In the genomic region with DNA sequence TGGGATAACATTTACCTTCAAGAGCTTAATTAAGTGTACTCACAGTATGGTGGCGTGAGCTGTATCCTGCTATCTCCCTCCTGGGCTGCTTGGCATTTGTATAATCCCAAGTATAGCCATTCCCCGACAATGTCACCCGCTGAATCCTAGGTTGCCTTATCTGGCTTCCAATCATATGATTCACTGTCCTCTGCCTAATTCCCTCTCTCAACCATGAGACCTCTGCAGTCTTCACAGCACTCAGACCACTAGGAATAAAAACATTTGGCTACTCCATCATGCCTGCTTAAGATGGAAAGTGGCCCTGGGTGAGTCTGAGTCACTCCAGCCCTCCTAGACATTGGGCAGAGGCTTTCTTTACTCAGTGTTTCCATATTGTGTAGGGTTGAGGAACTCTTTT, we compare ENCODE assay signal across 22 cellular contexts. TPM values are rescaled to one million over a fixed set of nuclear protein-coding genes. Genes with fewer than 3 reads are reported as not detected.
DNase-seq lines count a peak whose midpoint lies in the region; TF ChIP-seq lines count a peak whose summit lies in the region.
"Had no signal": no experiment of that assay in that cellular context is flagged by ENCODE, and none has a peak within 500 bp of the region (broad histone marks: within the 10 kb centered on the region; RNA-seq: fewer than 3 reads in every experiment).

No MANE protein-coding gene starts in this region.

- intact Hi-C loops in mammary epithelial cell (cut with micrococcal nuclease), result no loop called here

- TF ChIP-seq CTCF in astrocyte of the cerebellum (IDR thresholded peaks at IDR 0.05; ENCODE audit: low read depth, low read length, missing control alignments) (no peak), mammary epithelial cell (conservative IDR thresholded peaks at IDR 0.05 in 1 of 2, IDR thresholded peaks at IDR 0.05 in 1 of 2; ENCODE audit: extremely low read depth in 1 of 2, insufficient read depth in 1 of 2, low read depth in 1 of 2, low read length in 2 of 2) (no peak)

- no peaks in the 10 kb centered on the region for H3K27me3 ChIP-seq in mammary epithelial cell (ENCODE audit: insufficient read depth, low read length)
- H3K27me3 ChIP-seq: MG63, transverse colon had no signal

- no peak overlapping the region for H2AFZ ChIP-seq in mammary epithelial cell (ENCODE audit: low read depth, low read length)

- no peaks in the 10 kb centered on the region for H4K20me1 ChIP-seq in mammary epithelial cell (ENCODE audit: insufficient read depth, low read length)

- H3K79me2 ChIP-seq in mammary epithelial cell (ENCODE audit: insufficient read depth, low read length), result no peaks in the 10 kb centered on the region

- no peaks in the 10 kb centered on the region for H3K36me3 ChIP-seq in mammary epithelial cell (ENCODE audit: insufficient read depth, low read length)
- H3K36me3 ChIP-seq: HAP-1, MG63, transverse colon had no signal

- H3K27ac ChIP-seq in mammary epithelial cell (ENCODE audit: insufficient read depth, low read depth, low read length), result no peak overlapping the region
- H3K27ac ChIP-seq: psoas muscle, transverse colon had no signal

- no peak overlapping the region for H3K4me2 ChIP-seq in mammary epithelial cell (ENCODE audit: insufficient read depth, low read depth, low read length)

- 85% methylated on average over 3 of the region's 3 CpGs for WGBS in mammary epithelial cell (ENCODE audit: low coverage, missing lambda C conversion rate)

- in situ Hi-C loops in astrocyte of the cerebellum (cut with HindIII; ENCODE audit: low sequenced_read_pairs) (no loop called here), mammary epithelial cell (cut with MboI; ENCODE audit: low sequenced_read_pairs in 2 of 2) (no loop called here)

- H3K9me3 ChIP-seq in mammary epithelial cell (replicated peaks; ENCODE audit: insufficient read depth, low read length), result no peaks in the 10 kb centered on the region
- H3K9me3 ChIP-seq: HAP-1, MG63, psoas muscle, transverse colon had no signal

- no peaks in the 10 kb centered on the region for H3K4me1 ChIP-seq in mammary epithelial cell (ENCODE audit: insufficient read depth, low read length)
- H3K4me1 ChIP-seq: HAP-1, psoas muscle, transverse colon had no signal

- peak; percentile 11 for DNase-seq in AG08395 (ENCODE audit: low spot score)
- DNase-seq in HT1080 (ENCODE audit: low read depth), result peak; percentile 60
- peak; percentile 9 for DNase-seq in astrocyte of the cerebellum (ENCODE audit: low read depth)
- DNase-seq in kidney tubule cell (ENCODE audit: low spot score), result peak; percentile 9
- no peak for DNase-seq in amniotic stem cell (lab: John Stamatoyannopoulos, UW)
- DNase-seq in stimulated activated naive CD4-positive, alpha-beta T cell treated with Interleukin-2 at 50 U/mL for 16 hours (lab: John Stamatoyannopoulos, UW), result no peak
- no peak for DNase-seq in CD1c-positive myeloid dendritic cell (ENCODE audit: extremely low spot score)
- no peak for DNase-seq in mammary epithelial cell
- DNase-seq: activated CD4-positive, alpha-beta T cell treated with anti-CD3 and anti-CD28 coated beads, Interleukin-2, amount 50 U/mL, for 48 hours; activated CD8-positive, alpha-beta memory T cell treated with anti-CD3 and anti-CD28 coated beads, Interleukin-2, amount 50 U/mL, for 4 hours; activated naive CD8-positive, alpha-beta T cell treated with anti-CD3 and anti-CD28 coated beads, Interleukin-2, amount 10 ng/mL, durations not matched to agents 7 days and 5 days; kidney glomerular epithelial cell; MG63; NCI-H446; nucleus accumbens; OCI-M1; psoas muscle; SHP77; transverse colon had no signal

- H3K4me3 ChIP-seq in astrocyte of the cerebellum (ENCODE audit: low read depth, low read length) (no peak overlapping the region), mammary epithelial cell (replicated peaks in 1 of 3; ENCODE audit: insufficient read depth in 1 of 3, low read depth in 2 of 3, low read length in 3 of 3) (no peak overlapping the region)
- H3K4me3 ChIP-seq: GM12878, HAP-1, MG63, psoas muscle, transverse colon had no signal

- dilution Hi-C loops in mammary epithelial cell (cut with HindIII; ENCODE audit: low sequenced_read_pairs), result no loop called here

- H3K9ac ChIP-seq in mammary epithelial cell (ENCODE audit: insufficient read depth, low read length), result no peak overlapping the region

- BruUV-seq in mammary epithelial cell (replicated peaks; lab: Mats Ljungman, UMichigan), result no TSS peak

- CTCF ChIA-PET in mammary epithelial cell (lab: Charles Lee; ENCODE audit: low non-redundant PET), result no interaction called here

RNA-seq across cellular contexts. Expression of a gene that starts 28.9 kb away (rescaled TPM):
- total RNA-seq in HT1080 (2014; rRNA removed; shearing (Covaris generic)), result 14.2 and 24.3 TPM in 2 replicates
- polyA plus RNA-seq in HT1080 (2015; cell fraction: cytosol; rRNA removed), result 7.5 and 12.8 TPM in 2 replicates
- polyA plus RNA-seq in HT1080 (2015; cell fraction: nucleus; rRNA removed), result 31.7 and 36.0 TPM in 2 replicates
- 100 to 1,000 TPM in 1 of 2 donors, 10 to 100 TPM in 1; 72.9 to 118 TPM for total RNA-seq in mammary epithelial cell
- 20.0 TPM for polyA plus RNA-seq in mammary epithelial cell
- 48.3 TPM for polyA minus RNA-seq in mammary epithelial cell
- polyA plus RNA-seq: IgD-negative memory B cell had no signal

Comparison
In these comparisons a context has a peak if more than half of its experiments do, and no peak if none do; other contexts are left out.
1. DNase-seq: peak in AG08395 (single experiment), HT1080 (single experiment), astrocyte of the cerebellum (single experiment) and kidney tubule cell (single experiment); none in amniotic stem cell (single experiment), stimulated activated naive CD4-positive, alpha-beta T cell treated with Interleukin-2 at 50 U/mL for 16 hours (single experiment), CD1c-positive myeloid dendritic cell (single experiment) and mammary epithelial cell (single experiment).